Comparison of ENCODE assay signal across 19 cellular contexts in genomic region chr7:136036336-136036735, GRCh38. TPM values are rescaled to one million over a fixed set of nuclear protein-coding genes. Genes with fewer than 3 reads are reported as not detected.
DNase-seq lines count a peak whose midpoint lies in the region; ATAC-seq and TF ChIP-seq lines count a peak whose summit lies in the region.
"Had no signal": no experiment of that assay in that cellular context is flagged by ENCODE, and none has a peak within 500 bp of the region (broad histone marks: within the 10 kb centered on the region; RNA-seq: fewer than 3 reads in every experiment).

No MANE protein-coding gene starts in this region.

- H3K36me3 ChIP-seq in left ventricle myocardium inferior (no peaks in the 10 kb centered on the region), psoas muscle (ENCODE audit: insufficient read depth in 1 of 2, low read depth in 1 of 2) (no peaks in the 10 kb centered on the region), HAP-1 (replicated peaks) (no peaks in the 10 kb centered on the region), neural progenitor cell (no peaks in the 10 kb centered on the region)
- H3K36me3 ChIP-seq: BLaER1, right lobe of liver had no signal

- H3F3A ChIP-seq in neural progenitor cell (ENCODE audit: low read depth), result no peaks in the 10 kb centered on the region

- TF ChIP-seq CTCF in left ventricle myocardium inferior (IDR thresholded peaks at IDR 0.05; ENCODE audit: borderline replicate concordance) (no peak), fibroblast of villous mesenchyme (IDR thresholded peaks at IDR 0.05; ENCODE audit: insufficient read depth, low read depth, low read length) (no peak), psoas muscle (IDR thresholded peaks at IDR 0.05) (no peak), neural progenitor cell (IDR thresholded peaks at IDR 0.05) (no peak)

- H3K27ac ChIP-seq in left ventricle myocardium inferior (replicated peaks), result peak overlapping the region; percentile 76
- no peak overlapping the region for H3K27ac ChIP-seq in right cardiac atrium (ENCODE audit: low read length)
- peak overlapping the region; percentile 86 for H3K27ac ChIP-seq in psoas muscle
- H3K27ac ChIP-seq in neural progenitor cell, result no peak overlapping the region
- H3K27ac ChIP-seq: BLaER1, right lobe of liver had no signal

- H3K4me3 Mint-ChIP-seq in neural progenitor cell, result no peak overlapping the region
- H3K4me3 Mint-ChIP-seq: WTC11 had no signal

- H3K4me1 Mint-ChIP-seq in neural progenitor cell, result peaks cover 6% of the 10 kb centered on the region

- H3K27ac Mint-ChIP-seq in neural progenitor cell, result no peak overlapping the region
- H3K27ac Mint-ChIP-seq: WTC11 had no signal

- in situ Hi-C loops in HAP-1 (cut with MboI; ENCODE audit: low sequenced_read_pairs), result no loop called here

- H4K20me1 ChIP-seq in neural progenitor cell (ENCODE audit: low read depth), result no peaks in the 10 kb centered on the region
- H4K20me1 ChIP-seq: BLaER1 had no signal

- H2AFZ ChIP-seq in neural progenitor cell (replicated peaks), result no peak overlapping the region

- H3K9me3 ChIP-seq in left ventricle myocardium inferior (replicated peaks) (no peaks in the 10 kb centered on the region), right cardiac atrium (ENCODE audit: control insufficient read depth, low read length) (no peaks in the 10 kb centered on the region), psoas muscle (no peaks in the 10 kb centered on the region), HAP-1 (no peaks in the 10 kb centered on the region), neural progenitor cell (ENCODE audit: low read depth) (no peaks in the 10 kb centered on the region)
- H3K9me3 ChIP-seq: BLaER1, right lobe of liver had no signal

- H3K4me3 ChIP-seq in left ventricle myocardium inferior (no peak overlapping the region), right cardiac atrium (ENCODE audit: low read length) (no peak overlapping the region), fibroblast of villous mesenchyme (ENCODE audit: low read depth, low read length) (no peak overlapping the region), psoas muscle (no peak overlapping the region), HAP-1 (no peak overlapping the region), neural progenitor cell (no peak overlapping the region)
- H3K4me3 ChIP-seq: BLaER1, GM12878, right lobe of liver had no signal

- H3K4me2 ChIP-seq in neural progenitor cell, result no peak overlapping the region
- H3K4me2 ChIP-seq: BLaER1 had no signal

- H3K27me3 ChIP-seq in left ventricle myocardium inferior (ENCODE audit: low read depth) (no peaks in the 10 kb centered on the region), right cardiac atrium (ENCODE audit: control insufficient read depth, insufficient read depth) (no peaks in the 10 kb centered on the region), psoas muscle (ENCODE audit: insufficient read depth in 3 of 3, low read length in 2 of 3) (no peaks in the 10 kb centered on the region), HAP-1 (ENCODE audit: low read depth) (no peaks in the 10 kb centered on the region), neural progenitor cell (no peaks in the 10 kb centered on the region)
- H3K27me3 ChIP-seq: BLaER1, right lobe of liver had no signal

- H3K9ac ChIP-seq in neural progenitor cell, result no peak overlapping the region
- H3K9ac ChIP-seq: BLaER1 had no signal

- intact Hi-C loops in left ventricle myocardium inferior (cut with micrococcal nuclease) (no loop called here), right cardiac atrium (cut with DNase I) (no loop called here), psoas muscle (cut with DNase I) (no loop called here)

- peaks cover 2% of the 10 kb centered on the region for H3K9me3 Mint-ChIP-seq in neural progenitor cell

- H3K79me2 ChIP-seq in neural progenitor cell (ENCODE audit: low read depth), result no peaks in the 10 kb centered on the region

- ATAC-seq in right cardiac atrium, result no peak
- no peak for ATAC-seq in psoas muscle
- ATAC-seq: GM12878 had no signal

- peaks cover 2% of the 10 kb centered on the region for H3K36me3 Mint-ChIP-seq in neural progenitor cell

- DNase-seq in left ventricle myocardium inferior, result no peak
- no peak for DNase-seq in right cardiac atrium
- peak; percentile 56 for DNase-seq in fibroblast of villous mesenchyme (ENCODE audit: low read depth)
- no peak for DNase-seq in psoas muscle
- no peak for DNase-seq in HAP-1 (ENCODE audit: low spot score in 2 of 2)
- DNase-seq in pons (ENCODE audit: low spot score), result no peak
- no peak for DNase-seq in neural progenitor cell (ENCODE audit: low spot score)
- DNase-seq: activated naive CD4-positive, alpha-beta T cell treated with anti-CD3 and anti-CD28 coated beads, Interleukin-2, amount 50 U/mL, for 16 hours; amygdala; cortex of kidney; NCI-H1092; NCI-H1930; NCI-H345; occipital lobe; right lobe of liver; stimulated activated CD8-positive, alpha-beta memory T cell treated with anti-CD3 and anti-CD28 coated beads, Interleukin-4, amount 100 ng/mL, for 48 hours had no signal

- 57% methylated on average over 3 of the region's 3 CpGs for WGBS in right cardiac atrium
- WGBS in psoas muscle, 3 donors, result 25 to 40% (median 38%) methylated on average over 3 of the region's 3 CpGs

- H3K4me1 ChIP-seq in left ventricle myocardium inferior (peaks cover 31% of the 10 kb centered on the region), right cardiac atrium (ENCODE audit: control insufficient read depth, insufficient read depth, low read length) (no peaks in the 10 kb centered on the region), psoas muscle (peaks cover 18% of the 10 kb centered on the region), HAP-1 (no peaks in the 10 kb centered on the region), neural progenitor cell (peaks cover 8% of the 10 kb centered on the region)
- H3K4me1 ChIP-seq: BLaER1, right lobe of liver had no signal

- H3K27me3 Mint-ChIP-seq in neural progenitor cell (ENCODE audit: insufficient read depth, low read depth), result peaks cover 2% of the 10 kb centered on the region

RNA-seq across cellular contexts. Expression of gene MTPN, which starts 59.2 kb away (rescaled TPM):
- 67.9 TPM for total RNA-seq in left ventricle myocardium inferior
- 100 to 1,000 TPM; 113 to 128 (median 123) TPM for total RNA-seq in right cardiac atrium
- polyA plus RNA-seq in right cardiac atrium, result 64.6 TPM
- 138 and 158 TPM in 2 replicates for total RNA-seq in fibroblast of villous mesenchyme
- total RNA-seq in psoas muscle, result 10 to 100 TPM; 57.1 to 75.2 (median 60.1) TPM
- polyA plus RNA-seq in psoas muscle, result 100 to 1,000 TPM in 1 of 3 donors, 10 to 100 TPM in 2; 41.4 to 107 (median 62.7) TPM
- 113 and 170 TPM in 2 replicates for total RNA-seq in neural progenitor cell (ENCODE audit: low replicate concordance)

Comparison
In these comparisons a context has a peak if more than half of its experiments do, and no peak if none do; other contexts are left out.
1. H3K27ac ChIP-seq: peak in left ventricle myocardium inferior (single experiment) and psoas muscle (single experiment); none in right cardiac atrium (single experiment) and neural progenitor cell (single experiment).